Comparison of ENCODE assay signal across 8 cellular contexts in genomic region chr20:32626859-32627636, GRCh38. TPM values are rescaled to one million over a fixed set of nuclear protein-coding genes. Genes with fewer than 3 reads are reported as not detected.
DNase-seq lines count a peak whose midpoint lies in the region; ATAC-seq and TF ChIP-seq lines count a peak whose summit lies in the region.

No MANE protein-coding gene starts in this region.

- intact Hi-C loops in Right ventricle myocardium superior (cut with DNase I), result no loop called here
- intact Hi-C loops in sigmoid colon (cut with DNase I), result no loop called here

- no peaks in the 10 kb centered on the region for H3K36me3 Mint-ChIP-seq in stimulated activated naive CD8-positive, alpha-beta T cell treated with anti-CD3 and anti-CD28 coated beads, Interleukin-15, Interleukin-2, amounts not matched to agents 100 ng/mL and 50 ng/mL, for 24 hours (ENCODE audit: low read depth)

- no peaks in the 10 kb centered on the region for H3K36me3 ChIP-seq in sigmoid colon

- peak overlapping the region; percentile 26 for H3K4me3 Mint-ChIP-seq in stimulated activated naive CD8-positive, alpha-beta T cell treated with anti-CD3 and anti-CD28 coated beads, Interleukin-15, Interleukin-2, amounts not matched to agents 100 ng/mL and 50 ng/mL, for 24 hours

- no peaks in the 10 kb centered on the region for H3K9me3 ChIP-seq in sigmoid colon

- ATAC-seq in HG02678 (IDR thresholded peaks at IDR 0.05; ENCODE audit: unreplicated experiment) (peak; percentile 20), Right ventricle myocardium superior (ENCODE audit: poor library complexity) (peak; percentile 65)

- DNase-seq in COR-L47 (lab: John Stamatoyannopoulos, UW) (peak; percentile 97), NCI-H748 treated with DMSO at 0.1 percent for 48 hours (lab: John Stamatoyannopoulos, UW) (peak; percentile 71), Right ventricle myocardium superior (no peak), 8988T (no peak), sigmoid colon (no peak)
- DNase-seq in activated CD8-positive, alpha-beta memory T cell treated with anti-CD3 and anti-CD28 coated beads, Interleukin-2, amount 50 U/mL, for 4 hours, result no peak

- H3K4me3 ChIP-seq in sigmoid colon, result peak overlapping the region in 1 of 4 donors; percentile 22

- WGBS in sigmoid colon, 2 donors, result 8 to 16% methylated on average over 26 of the region's 26 CpGs

- no peak for TF ChIP-seq EP300 in sigmoid colon (IDR thresholded peaks at IDR 0.05)

- peak overlapping the region; percentile 71 for H3K27ac Mint-ChIP-seq in stimulated activated naive CD8-positive, alpha-beta T cell treated with anti-CD3 and anti-CD28 coated beads, Interleukin-15, Interleukin-2, amounts not matched to agents 100 ng/mL and 50 ng/mL, for 24 hours

- no peaks in the 10 kb centered on the region for H3K9me3 Mint-ChIP-seq in stimulated activated naive CD8-positive, alpha-beta T cell treated with anti-CD3 and anti-CD28 coated beads, Interleukin-15, Interleukin-2, amounts not matched to agents 100 ng/mL and 50 ng/mL, for 24 hours

- peaks cover 0 to 14% (median 13%) of the 10 kb centered on the region in 4 donors for H3K4me1 ChIP-seq in sigmoid colon

- H3K27me3 Mint-ChIP-seq in stimulated activated naive CD8-positive, alpha-beta T cell treated with anti-CD3 and anti-CD28 coated beads, Interleukin-15, Interleukin-2, amounts not matched to agents 100 ng/mL and 50 ng/mL, for 24 hours, result no peaks in the 10 kb centered on the region

- H3K4me1 Mint-ChIP-seq in stimulated activated naive CD8-positive, alpha-beta T cell treated with anti-CD3 and anti-CD28 coated beads, Interleukin-15, Interleukin-2, amounts not matched to agents 100 ng/mL and 50 ng/mL, for 24 hours (ENCODE audit: low read depth), result peaks cover 15% of the 10 kb centered on the region

- H3K27me3 ChIP-seq in sigmoid colon, result peaks cover 0 to 12% (median 0%) of the 10 kb centered on the region in 3 donors

- H3K27ac ChIP-seq in sigmoid colon, result peak overlapping the region in 2 of 4 donors; percentile 21 to 45

- no peak for TF ChIP-seq POLR2A in sigmoid colon (IDR thresholded peaks at IDR 0.05)

- TF ChIP-seq CTCF in sigmoid colon (IDR thresholded peaks at IDR 0.05), result no peak

RNA-seq across cellular contexts. Expression of gene NOL4L, which starts 41.9 kb away (rescaled TPM):
- 3.5 TPM for total RNA-seq in Right ventricle myocardium superior
- total RNA-seq in sigmoid colon, result 10 to 100 TPM in 3 of 4 donors, 1 to 10 TPM in 1; 9.2 to 23.8 (median 14.0) TPM
- polyA plus RNA-seq in sigmoid colon, result 10 to 100 TPM; 16.8 to 34.7 (median 21.9) TPM

RNA-seq across cellular contexts. Expression of gene C20orf203, which starts 46.7 kb away (rescaled TPM):
- not detected for total RNA-seq in Right ventricle myocardium superior
- total RNA-seq in sigmoid colon, result under 1 TPM in 1 of 4 donors, not detected in 3; 0.28 TPM
- under 1 TPM in 1 of 3 donors, not detected in 2; 0.03 TPM for polyA plus RNA-seq in sigmoid colon

Comparison
In these comparisons a context has a peak if more than half of its experiments do, and no peak if none do; other contexts are left out.
1. DNase-seq: peak in COR-L47 (single experiment) and NCI-H748 treated with DMSO at 0.1 percent for 48 hours (single experiment); none in Right ventricle myocardium superior (single experiment), activated CD8-positive, alpha-beta memory T cell treated with anti-CD3 and anti-CD28 coated beads, Interleukin-2, amount 50 U/mL, for 4 hours (single experiment), 8988T (single experiment) and sigmoid colon (single experiment).